In genomic region chr16:27325736-27326135, GRCh38 we compare ENCODE assay signal across 11 cellular contexts. TPM values are rescaled to one million over a fixed set of nuclear protein-coding genes. Genes with fewer than 3 reads are reported as not detected.
DNase-seq lines count a peak whose midpoint lies in the region; ATAC-seq, FAIRE-seq and TF ChIP-seq lines count a peak whose summit lies in the region.
"Had no signal": no experiment of that assay in that cellular context is flagged by ENCODE, and none has a peak within 500 bp of the region (broad histone marks: within the 10 kb centered on the region; RNA-seq: fewer than 3 reads in every experiment).

No MANE protein-coding gene starts in this region.

- ATAC-seq in activated CD8-positive, alpha-beta memory T cell treated with anti-CD3 and anti-CD28 coated beads, Interleukin-2, amount 10 ng/mL, durations not matched to agents 7 days and 5 days, result no peak
- ATAC-seq in HepG2, result no peak
- no peak for ATAC-seq in HG03565 (IDR thresholded peaks at IDR 0.05; ENCODE audit: unreplicated experiment)

- no peak for TF ChIP-seq CTCF in HepG2 (CRISPR knock-in tag; IDR thresholded peaks at IDR 0.05)

- H3K4me1 ChIP-seq in HepG2 (ENCODE audit: insufficient read depth, low read length), result peaks cover 61% of the 10 kb centered on the region
- H3K4me1 ChIP-seq in thymus (ENCODE audit: control insufficient read depth, insufficient read depth, low read length), result peaks cover 5% of the 10 kb centered on the region

- H3K4me1 Mint-ChIP-seq in activated CD8-positive, alpha-beta memory T cell treated with anti-CD3 and anti-CD28 coated beads, Interleukin-2, amount 10 ng/mL, durations not matched to agents 7 days and 5 days, result peaks cover 80% of the 10 kb centered on the region

- intact Hi-C loops in HepG2 (cut with micrococcal nuclease; ENCODE audit: unreplicated experiment), result loop anchor here (2.0 kb wide), 1 partner anchor 39 kb away; no protein-coding TSS in a partner anchor

- H3K9me3 ChIP-seq in HepG2 (ENCODE audit: low read length) (no peaks in the 10 kb centered on the region), thymus (ENCODE audit: control insufficient read depth) (no peaks in the 10 kb centered on the region)

- no peaks in the 10 kb centered on the region for H3K27me3 Mint-ChIP-seq in activated CD8-positive, alpha-beta memory T cell treated with anti-CD3 and anti-CD28 coated beads, Interleukin-2, amount 10 ng/mL, durations not matched to agents 7 days and 5 days

- CTCF ChIA-PET in activated CD8-positive, alpha-beta memory T cell treated with anti-CD3 and anti-CD28 coated beads, Interleukin-2, amount 10 ng/mL, durations not matched to agents 7 days and 5 days (lab: Charles Lee), result interaction anchor here (1.7 kb wide), 1 partner anchor 10 kb away, joined by 6 read pairs; no protein-coding TSS in a partner anchor
- CTCF ChIA-PET in HepG2 (lab: Yijun Ruan, JAX; ENCODE audit: low intra/inter-chr PET ratio, low total read pairs), result no interaction called here

- no peak overlapping the region for H2AFZ ChIP-seq in HepG2 (ENCODE audit: low read length)

- H3K27me3 ChIP-seq in HepG2 (ENCODE audit: control insufficient read depth in 1 of 2, insufficient read depth in 2 of 2, low read length in 2 of 2), result no peaks in the 10 kb centered on the region
- H3K27me3 ChIP-seq in thymus (ENCODE audit: control insufficient read depth, insufficient read depth), result no peaks in the 10 kb centered on the region

- H3K9ac ChIP-seq in HepG2 (ENCODE audit: insufficient read depth, low read depth, low read length), result no peak overlapping the region

- no peak overlapping the region for H3K4me2 ChIP-seq in HepG2 (ENCODE audit: low read depth, low read length)

- no peaks in the 10 kb centered on the region; the same call in 1 of the 2 replicates for H4K20me1 ChIP-seq in HepG2 (ENCODE audit: insufficient read depth, low read length)

- no peak for FAIRE-seq in HepG2 (lab: Jason Lieb, UNC)

- H3K36me3 Mint-ChIP-seq in activated CD8-positive, alpha-beta memory T cell treated with anti-CD3 and anti-CD28 coated beads, Interleukin-2, amount 10 ng/mL, durations not matched to agents 7 days and 5 days, result peaks cover 58% of the 10 kb centered on the region

- H3K27ac ChIP-seq in adipose tissue (ENCODE audit: low read depth, low read length) (peak overlapping the region; percentile 78), HepG2 (ENCODE audit: extremely low read length, insufficient read depth, low read length) (no peak overlapping the region), thymus (ENCODE audit: low read depth) (peak overlapping the region; percentile 42)

- TF ChIP-seq RAD21 in HepG2 (CRISPR knock-in tag; IDR thresholded peaks at IDR 0.05), result no peak

- BruUV-seq in HepG2 (replicated peaks; lab: Mats Ljungman, UMichigan), result no TSS peak

- in situ Hi-C loops in HepG2 (cut with HindIII; ENCODE audit: extremely low pct_ligation_motif_present, low pct_unique_long_range_greater_than_20kb), result no loop called here

- DNase-seq in activated CD8-positive, alpha-beta memory T cell treated with anti-CD3 and anti-CD28 coated beads, Interleukin-2, amount 10 ng/mL, durations not matched to agents 7 days and 5 days, result no peak
- no peak for DNase-seq in activated CD8-positive, alpha-beta memory T cell treated with anti-CD3 and anti-CD28 coated beads, Interleukin-2, amount 50 U/mL, for 48 hours
- DNase-seq in HepG2 (ENCODE audit: low spot score) (no peak), cerebellar cortex (ENCODE audit: low spot score) (no peak), mesenteric fat pad (ENCODE audit: low spot score) (no peak)
- DNase-seq: NCI-H2171; stimulated activated naive CD4-positive, alpha-beta T cell treated with Interleukin-2 at 50 U/mL for 16 hours; SW 1271 had no signal

- 93 to 96% (median 93%) methylated on average over 8 of the region's 8 CpGs for WGBS in adipose tissue, 3 donors
- 96% methylated on average over 8 of the region's 8 CpGs for WGBS in HepG2 (ENCODE audit: low lambda C conversion rate)
- 98% methylated on average over 8 of the region's 8 CpGs for WGBS in thymus

- H3K79me2 ChIP-seq in HepG2 (ENCODE audit: insufficient read depth, low read length), result peaks cover 39% of the 10 kb centered on the region

- no peaks in the 10 kb centered on the region for H3K9me3 Mint-ChIP-seq in activated CD8-positive, alpha-beta memory T cell treated with anti-CD3 and anti-CD28 coated beads, Interleukin-2, amount 10 ng/mL, durations not matched to agents 7 days and 5 days (ENCODE audit: low read depth)

- TF ChIP-seq EP300 in HepG2 (IDR thresholded peaks at IDR 0.05; ENCODE audit: low read depth in 2 of 2, low read length in 2 of 2), result no peak
- TF ChIP-seq EP300 in HepG2 (CRISPR knock-in tag; IDR thresholded peaks at IDR 0.05; ENCODE audit: borderline replicate concordance), result no peak

- H3K27ac Mint-ChIP-seq in activated CD8-positive, alpha-beta memory T cell treated with anti-CD3 and anti-CD28 coated beads, Interleukin-2, amount 10 ng/mL, durations not matched to agents 7 days and 5 days, result peak overlapping the region; percentile 79

- POLR2A ChIA-PET in HepG2 (lab: Yijun Ruan, JAX), result interaction anchor here (1.6 kb wide), 1 partner anchor 10 kb away, joined by 5 read pairs; no protein-coding TSS in a partner anchor

- H3K4me3 Mint-ChIP-seq in activated CD8-positive, alpha-beta memory T cell treated with anti-CD3 and anti-CD28 coated beads, Interleukin-2, amount 10 ng/mL, durations not matched to agents 7 days and 5 days, result no peak overlapping the region

- H3K36me3 ChIP-seq in HepG2 (replicated peaks in 1 of 2; ENCODE audit: control insufficient read depth in 1 of 2, insufficient read depth in 2 of 2, low read length in 2 of 2), result peaks cover 3 to 4% of the 10 kb centered on the region in 2 experiments; a peak in 3 of 5 replicates
- H3K36me3 ChIP-seq in thymus (ENCODE audit: control insufficient read depth, insufficient read depth), result no peaks in the 10 kb centered on the region

- TF ChIP-seq POLR2A in HepG2 (IDR thresholded peaks at IDR 0.05; ENCODE audit: insufficient read depth in 1 of 2, low read depth in 2 of 2, low read length in 2 of 2), result no peak

- no peak overlapping the region for H3K4me3 ChIP-seq in HepG2 (replicated peaks in 1 of 3; ENCODE audit: insufficient read depth in 1 of 3, low read depth in 2 of 3, low read length in 3 of 3)
- H3K4me3 ChIP-seq in thymus (ENCODE audit: low read length), result no peak overlapping the region

RNA-seq across cellular contexts. Expression of gene IL4R, which starts 12.0 kb away (rescaled TPM):
- 100 to 1,000 TPM; 155 to 190 TPM for total RNA-seq in activated CD8-positive, alpha-beta memory T cell treated with anti-CD3 and anti-CD28 coated beads, Interleukin-2, amount 10 ng/mL, durations not matched to agents 7 days and 5 days
- polyA plus RNA-seq in adipose tissue (10 to 100 TPM; 13.5 to 49.3 (median 29.7) TPM), HepG2 (2011; rRNA removed) (49.6 and 60.7 TPM in 2 replicates), thymus (36.8 TPM)
- total RNA-seq in HepG2 (2016; rRNA removed; fragmentation: Illumina TruSeq; extraction: Trizol) (7.6 and 15.9 TPM in 2 replicates), mesenteric fat pad (85.8 TPM)
- 8.0 and 9.2 TPM in 2 replicates for total RNA-seq in HepG2 (2016; cell fraction: cytosol; rRNA removed; fragmentation: Illumina TruSeq; extraction: Trizol; ENCODE audit: low read depth)
- total RNA-seq in HepG2 (2016; cell fraction: insoluble cytoplasmic fraction; rRNA removed; fragmentation: Illumina TruSeq; extraction: Trizol), result 6.9 and 15.8 TPM in 2 replicates
- 9.4 and 9.6 TPM in 2 replicates for total RNA-seq in HepG2 (2016; cell fraction: membrane; rRNA removed; fragmentation: Illumina TruSeq; extraction: Trizol)
- total RNA-seq in HepG2 (2016; cell fraction: nucleus; rRNA removed; fragmentation: Illumina TruSeq; extraction: Trizol), result 16.4 and 21.4 TPM in 2 replicates
- 30.7 and 32.4 TPM in 2 replicates for polyA plus RNA-seq in HepG2 (2011; cell fraction: cytosol; rRNA removed)
- polyA plus RNA-seq in HepG2 (2011; cell fraction: nucleus; rRNA removed), result 61.1 and 65.1 TPM in 2 replicates
- polyA plus RNA-seq in HepG2 (2012), result 13.9 and 22.1 TPM in 2 replicates
- polyA plus RNA-seq in HepG2 (2016; cell fraction: cytosol; fragmentation: Illumina TruSeq; extraction: Trizol; ENCODE audit: low read depth), result 1.4 and 1.8 TPM in 2 replicates
- 6.0 and 8.1 TPM in 2 replicates for polyA plus RNA-seq in HepG2 (2016; cell fraction: insoluble cytoplasmic fraction; fragmentation: Illumina TruSeq; extraction: Trizol; ENCODE audit: low read depth)
- polyA plus RNA-seq in HepG2 (2016; cell fraction: membrane; fragmentation: Illumina TruSeq; extraction: Trizol; ENCODE audit: low read depth), result 3.4 and 3.5 TPM in 2 replicates
- polyA plus RNA-seq in HepG2 (2016; cell fraction: nucleus; fragmentation: Illumina TruSeq; extraction: Trizol; ENCODE audit: insufficient read depth, low read depth), result 38.0 and 39.0 TPM in 2 replicates
- 54.4 and 98.2 TPM in 2 replicates for polyA minus RNA-seq in HepG2 (2011; rRNA and poly(A)+ RNA removed; ENCODE audit: low replicate concordance)
- 19.2 and 23.0 TPM in 2 replicates for polyA minus RNA-seq in HepG2 (2011; cell fraction: cytosol; rRNA and poly(A)+ RNA removed)
- 30.3 and 37.8 TPM in 2 replicates for polyA minus RNA-seq in HepG2 (2011; cell fraction: nucleus; rRNA and poly(A)+ RNA removed)

RNA-seq across cellular contexts. Expression of gene NSMCE1, which starts 57.2 kb away (rescaled TPM):
- total RNA-seq in activated CD8-positive, alpha-beta memory T cell treated with anti-CD3 and anti-CD28 coated beads, Interleukin-2, amount 10 ng/mL, durations not matched to agents 7 days and 5 days, result 10 to 100 TPM; 75.9 to 94.0 TPM
- polyA plus RNA-seq in adipose tissue, result 10 to 100 TPM; 51.5 to 56.3 (median 53.4) TPM
- 52.9 and 53.2 TPM in 2 replicates for total RNA-seq in HepG2 (2016; rRNA removed; fragmentation: Illumina TruSeq; extraction: Trizol)
- 17.2 and 19.5 TPM in 2 replicates for total RNA-seq in HepG2 (2016; cell fraction: cytosol; rRNA removed; fragmentation: Illumina TruSeq; extraction: Trizol; ENCODE audit: low read depth)
- 55.4 and 56.5 TPM in 2 replicates for total RNA-seq in HepG2 (2016; cell fraction: insoluble cytoplasmic fraction; rRNA removed; fragmentation: Illumina TruSeq; extraction: Trizol)
- total RNA-seq in HepG2 (2016; cell fraction: membrane; rRNA removed; fragmentation: Illumina TruSeq; extraction: Trizol), result 25.5 and 27.7 TPM in 2 replicates
- total RNA-seq in HepG2 (2016; cell fraction: nucleus; rRNA removed; fragmentation: Illumina TruSeq; extraction: Trizol), result 28.0 and 30.5 TPM in 2 replicates
- polyA plus RNA-seq in HepG2 (2011; rRNA removed), result 42.7 and 43.5 TPM in 2 replicates
- polyA plus RNA-seq in HepG2 (2011; cell fraction: cytosol; rRNA removed), result 43.3 and 48.1 TPM in 2 replicates
- 9.6 and 20.1 TPM in 2 replicates for polyA plus RNA-seq in HepG2 (2011; cell fraction: nucleus; rRNA removed)
- 63.6 and 69.8 TPM in 2 replicates for polyA plus RNA-seq in HepG2 (2012)
- polyA plus RNA-seq in HepG2 (2016; cell fraction: cytosol; fragmentation: Illumina TruSeq; extraction: Trizol; ENCODE audit: low read depth), result 16.5 and 23.5 TPM in 2 replicates
- polyA plus RNA-seq in HepG2 (2016; cell fraction: insoluble cytoplasmic fraction; fragmentation: Illumina TruSeq; extraction: Trizol; ENCODE audit: low read depth), result 55.4 and 59.8 TPM in 2 replicates
- 23.1 and 25.4 TPM in 2 replicates for polyA plus RNA-seq in HepG2 (2016; cell fraction: membrane; fragmentation: Illumina TruSeq; extraction: Trizol; ENCODE audit: low read depth)
- polyA plus RNA-seq in HepG2 (2016; cell fraction: nucleus; fragmentation: Illumina TruSeq; extraction: Trizol; ENCODE audit: insufficient read depth, low read depth), result 58.1 and 59.0 TPM in 2 replicates
- 68.2 and 105 TPM in 2 replicates for polyA minus RNA-seq in HepG2 (2011; rRNA and poly(A)+ RNA removed; ENCODE audit: low replicate concordance)
- polyA minus RNA-seq in HepG2 (2011; cell fraction: cytosol; rRNA and poly(A)+ RNA removed), result 19.2 and 19.6 TPM in 2 replicates
- polyA minus RNA-seq in HepG2 (2011; cell fraction: nucleus; rRNA and poly(A)+ RNA removed), result 12.1 and 29.7 TPM in 2 replicates
- polyA plus RNA-seq in thymus, result 69.5 TPM
- total RNA-seq in mesenteric fat pad, result 39.6 TPM
